Comparison of ENCODE assay signal across 8 cellular contexts in genomic region chr17:11996722-11997146, GRCh38. TPM values are rescaled to one million over a fixed set of nuclear protein-coding genes. Genes with fewer than 3 reads are reported as not detected.
DNase-seq lines count a peak whose midpoint lies in the region; ATAC-seq and TF ChIP-seq lines count a peak whose summit lies in the region.

No MANE protein-coding gene starts in this region.

- no peaks in the 10 kb centered on the region for H3K9me3 ChIP-seq in mucosa of descending colon

- peak overlapping the region; percentile 77 for H3K27ac ChIP-seq in epithelial cell of prostate

- peak; percentile 52 for ATAC-seq in mucosa of descending colon

- POLR2A ChIA-PET in HEK293T (lab: Yijun Ruan, JAX) = interaction anchor here (0.6 to 4.1 kb wide), 27 partner anchors 9 to 1158 kb away, joined by 3 to 88 read pairs (median 5); partner anchors contain the start of genes ELAC2, MAP2K4 and PIRT

- TF ChIP-seq CTCF in mucosa of descending colon (IDR thresholded peaks at IDR 0.05) (no peak), type B pancreatic cell (conservative IDR thresholded peaks at IDR 0.05) (peak; percentile 62)

- peak; percentile 54 for DNase-seq in activated CD8-positive, alpha-beta memory T cell treated with anti-CD3 and anti-CD28 coated beads, Interleukin-2, amount 50 U/mL, for 4 hours
- no peak for DNase-seq in activated CD8-positive, alpha-beta memory T cell treated with anti-CD3 and anti-CD28 coated beads for 24 hours
- peak; percentile 31 for DNase-seq in HEK293T (ENCODE audit: extremely low spot score)
- peak; percentile 52 for DNase-seq in LoVo (ENCODE audit: low spot score)
- peak; percentile 76 for DNase-seq in UCSD-AML1 (lab: John Stamatoyannopoulos, UW; ENCODE audit: unreplicated experiment)
- no peak for DNase-seq in epithelial cell of prostate (ENCODE audit: low read depth, low spot score)
- DNase-seq in mucosa of descending colon = peak in 1 of 3 donors; percentile 61
- no peak for DNase-seq in type B pancreatic cell (ENCODE audit: extremely low spot score, unreplicated experiment)

- H3K9me3 Mint-ChIP-seq in type B pancreatic cell = no peaks in the 10 kb centered on the region

- H3K36me3 Mint-ChIP-seq in type B pancreatic cell = peaks cover 4% of the 10 kb centered on the region

- CTCF ChIA-PET in HEK293T (lab: Yijun Ruan, JAX) = interaction anchor here (2.2 kb wide), 1 partner anchor 10 kb away, joined by 7 read pairs; no protein-coding TSS in a partner anchor

- intact Hi-C loops in mucosa of descending colon (cut with DNase I, micrococcal nuclease) = no loop called here

- H3K4me3 ChIP-seq in mucosa of descending colon = peak overlapping the region; percentile 48

- no peaks in the 10 kb centered on the region for H3K4me1 Mint-ChIP-seq in type B pancreatic cell (ENCODE audit: unreplicated experiment)

- no peaks in the 10 kb centered on the region for H3K36me3 ChIP-seq in mucosa of descending colon (ENCODE audit: low read depth)

- no peaks in the 10 kb centered on the region for H3K27me3 Mint-ChIP-seq in type B pancreatic cell

- peak overlapping the region; percentile 93 for H3K4me3 Mint-ChIP-seq in type B pancreatic cell

- peaks cover 11% of the 10 kb centered on the region for H3K4me1 ChIP-seq in mucosa of descending colon (ENCODE audit: low read depth)

- H3K27ac Mint-ChIP-seq in type B pancreatic cell = peak overlapping the region; percentile 93

TF ChIP-seq in HEK293T, 16 proteins besides CTCF, POLR2A, EP300 and RAD21:
- TF ChIP-seq NFRKB (IDR thresholded peaks at IDR 0.05) (no peak), CTBP1 (IDR thresholded peaks at IDR 0.05; ENCODE audit: borderline replicate concordance) (no peak), TARDBP (IDR thresholded peaks at IDR 0.05) (no peak), FOXA1 (IDR thresholded peaks at IDR 0.05) (no peak), LEF1 (IDR thresholded peaks at IDR 0.05; ENCODE audit: borderline replicate concordance) (no peak), ELF4 (IDR thresholded peaks at IDR 0.05) (no peak), BHLHE40 (IDR thresholded peaks at IDR 0.05; ENCODE audit: borderline replicate concordance) (no peak), FOXM1 (IDR thresholded peaks at IDR 0.05; ENCODE audit: borderline replicate concordance) (no peak), SUZ12 (IDR thresholded peaks at IDR 0.05) (no peak), ARNT (IDR thresholded peaks at IDR 0.05) (no peak), L3MBTL2 (conservative IDR thresholded peaks at IDR 0.05) (no peak), PKNOX1 (IDR thresholded peaks at IDR 0.05) (no peak), FOXK2 (IDR thresholded peaks at IDR 0.05) (no peak)

RNA-seq across cellular contexts. Expression of gene ZNF18, which starts 0.5 kb away (rescaled TPM):
- total RNA-seq in mucosa of descending colon (1 to 10 TPM; 7.1 to 9.4 (median 8.1) TPM), type B pancreatic cell (ENCODE audit: low replicate concordance) (7.3 and 8.2 TPM in 2 replicates)

RNA-seq across cellular contexts. Expression of gene MAP2K4, which starts 23.9 kb away (rescaled TPM):
- total RNA-seq in mucosa of descending colon (10 to 100 TPM; 27.0 to 47.5 (median 32.7) TPM), type B pancreatic cell (ENCODE audit: low replicate concordance) (45.1 and 49.6 TPM in 2 replicates)

Comparison
In these comparisons a context has a peak if more than half of its experiments do, and no peak if none do; other contexts are left out.
1. DNase-seq: peak in activated CD8-positive, alpha-beta memory T cell treated with anti-CD3 and anti-CD28 coated beads, Interleukin-2, amount 50 U/mL, for 4 hours (single experiment), HEK293T (single experiment), LoVo (single experiment) and UCSD-AML1 (single experiment); none in activated CD8-positive, alpha-beta memory T cell treated with anti-CD3 and anti-CD28 coated beads for 24 hours (single experiment), epithelial cell of prostate (single experiment) and type B pancreatic cell (single experiment).